11 cellular contexts compared by ENCODE assay signal in the genomic region with DNA sequence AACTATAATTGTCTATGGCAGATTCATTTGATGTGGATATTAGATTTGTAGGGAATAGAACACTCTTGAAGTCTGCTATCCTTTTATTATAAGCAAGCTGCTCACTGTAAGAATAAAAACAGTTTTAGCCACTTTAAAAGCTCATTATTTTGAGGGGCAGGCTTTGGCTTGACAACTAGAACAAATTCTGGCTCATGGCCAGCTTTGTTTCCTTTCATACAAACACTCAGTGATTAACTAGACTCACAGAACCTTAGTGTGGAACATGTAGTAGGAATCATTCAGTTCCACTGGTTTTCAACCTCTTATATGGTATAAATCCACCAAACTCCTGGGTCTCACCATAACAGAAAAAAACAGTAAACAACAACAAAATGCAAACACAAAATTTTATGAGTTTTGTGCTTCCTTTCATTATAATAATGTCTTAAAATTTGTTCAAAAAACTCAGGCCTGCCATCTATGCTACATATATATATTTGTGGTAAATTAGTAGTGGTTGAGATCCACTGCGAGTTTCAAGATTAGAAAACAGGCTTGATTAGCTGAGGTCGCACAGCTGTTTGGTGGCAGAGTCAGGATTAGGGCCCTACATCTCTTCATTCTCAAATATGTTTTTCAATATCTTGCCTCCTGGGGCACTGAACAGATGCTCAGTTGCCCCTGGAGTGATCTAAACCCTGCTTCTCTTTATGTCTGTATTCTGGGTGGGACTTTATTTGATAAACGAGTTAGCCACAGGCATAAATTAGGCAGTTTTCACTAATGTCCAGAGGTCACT. TPM values are rescaled to one million over a fixed set of nuclear protein-coding genes. Genes with fewer than 3 reads are reported as not detected.
A peak's percentile ranks its signal among the peaks of the same experiment; 100 is the strongest.
DNase-seq lines count a peak whose midpoint lies in the region; ATAC-seq and TF ChIP-seq lines count a peak whose summit lies in the region.
"Had no signal": no experiment of that assay in that cellular context is flagged by ENCODE, and none has a peak within 500 bp of the region (broad histone marks: within the 10 kb centered on the region; RNA-seq: fewer than 3 reads in every experiment).

No MANE protein-coding gene starts in this region.

- intact Hi-C loops in A673 (cut with micrococcal nuclease; ENCODE audit: unreplicated experiment): no loop called here

- H3K4me1 ChIP-seq in A673 (ENCODE audit: insufficient read depth, low read length, poor library complexity, severe bottlenecking): peaks cover 60% of the 10 kb centered on the region
- peaks cover 84% of the 10 kb centered on the region for H3K4me1 ChIP-seq in KMS-11 (ENCODE audit: low read depth, poor library complexity, severe bottlenecking)

- no peak overlapping the region for H3K4me3 ChIP-seq in A673 (ENCODE audit: low read depth, low read length, poor library complexity, severe bottlenecking)
- no peak overlapping the region for H3K4me3 ChIP-seq in KMS-11 (IDR thresholded peaks at IDR 0.05; ENCODE audit: insufficient read depth, low read depth, low read length)

- no peak overlapping the region for H3K27ac Mint-ChIP-seq in progenitor cell of endocrine pancreas
- H3K27ac Mint-ChIP-seq: activated B cell treated with CpG ODN at 0.5 μM for 24 hours; activated naive CD4-positive, alpha-beta T cell treated with anti-CD3 and anti-CD28 coated beads, Interleukin-2, amount 50 U/mL, for 24 hours had no signal

- POLR2A ChIA-PET in A673 (lab: Charles Lee; ENCODE audit: low non-redundant PET): no interaction called here

- H3K9me3 Mint-ChIP-seq in progenitor cell of endocrine pancreas (ENCODE audit: low read depth): no peaks in the 10 kb centered on the region
- H3K9me3 Mint-ChIP-seq: activated B cell treated with CpG ODN at 0.5 μM for 24 hours; activated naive CD4-positive, alpha-beta T cell treated with anti-CD3 and anti-CD28 coated beads, Interleukin-2, amount 50 U/mL, for 24 hours had no signal

- H3K27me3 ChIP-seq in A673 (replicated peaks; ENCODE audit: insufficient read depth, low read depth, low read length, poor library complexity) (no peaks in the 10 kb centered on the region), KMS-11 (ENCODE audit: insufficient read depth, low read depth) (peaks cover 26% of the 10 kb centered on the region)

- no peaks in the 10 kb centered on the region for H3K27me3 Mint-ChIP-seq in progenitor cell of endocrine pancreas
- H3K27me3 Mint-ChIP-seq: activated naive CD4-positive, alpha-beta T cell treated with anti-CD3 and anti-CD28 coated beads, Interleukin-2, amount 50 U/mL, for 24 hours had no signal

- H3K36me3 ChIP-seq in A673 (ENCODE audit: insufficient read depth, low read length, poor library complexity, severe bottlenecking) (no peaks in the 10 kb centered on the region), KMS-11 (ENCODE audit: insufficient read depth) (no peaks in the 10 kb centered on the region)

- TF ChIP-seq CTCF in A673 (conservative IDR thresholded peaks at IDR 0.05; ENCODE audit: low read depth, low read length): no peak
- TF ChIP-seq CTCF in KMS-11 (conservative IDR thresholded peaks at IDR 0.05; ENCODE audit: low read depth, low read length): no peak
- TF ChIP-seq CTCF in progenitor cell of endocrine pancreas (IDR thresholded peaks at IDR 0.05; ENCODE audit: unreplicated experiment): no peak

- H3K36me3 Mint-ChIP-seq in progenitor cell of endocrine pancreas (ENCODE audit: insufficient read depth): no peaks in the 10 kb centered on the region
- H3K36me3 Mint-ChIP-seq: activated naive CD4-positive, alpha-beta T cell treated with anti-CD3 and anti-CD28 coated beads, Interleukin-2, amount 50 U/mL, for 24 hours had no signal

- BruUV-seq in A673 (replicated peaks; lab: Mats Ljungman, UMichigan): no TSS peak

- no peaks in the 10 kb centered on the region for H3K79me2 ChIP-seq in KMS-11 (ENCODE audit: insufficient read depth, low read depth)

- peak; percentile 71 for DNase-seq in A673 (ENCODE audit: low spot score)
- peak; percentile 71 for DNase-seq in NCI-H82 treated with DMSO at 0.1 percent for 48 hours (lab: John Stamatoyannopoulos, UW; ENCODE audit: unreplicated experiment)
- peak; percentile 36 for DNase-seq in globus pallidus (ENCODE audit: low spot score)
- DNase-seq in stimulated activated CD4-positive, alpha-beta T cell treated with anti-CD3 and anti-CD28 coated beads, Interleukin-15, amount 100 ng/mL, for 24 hours: no peak
- no peak for DNase-seq in progenitor cell of endocrine pancreas (ENCODE audit: low spot score, unreplicated experiment)
- DNase-seq: activated B cell treated with CpG ODN at 0.5 μM for 24 hours, PC-3 had no signal

- peak overlapping the region; percentile 68 for H3K27ac ChIP-seq in A673 (ENCODE audit: low read depth, low read length, poor library complexity, severe bottlenecking)
- H3K27ac ChIP-seq in KMS-11: peak overlapping the region; percentile 2; the same call in 1 of the 2 replicates

- H4K20me1 ChIP-seq in KMS-11 (ENCODE audit: insufficient read depth): no peaks in the 10 kb centered on the region

- ATAC-seq in HG03460 (IDR thresholded peaks at IDR 0.05; ENCODE audit: unreplicated experiment) (no peak), GM21576 (IDR thresholded peaks at IDR 0.05; ENCODE audit: unreplicated experiment) (no peak)
- ATAC-seq: PC-3 had no signal

- no peak overlapping the region for H3K4me3 Mint-ChIP-seq in progenitor cell of endocrine pancreas (ENCODE audit: low read depth)
- H3K4me3 Mint-ChIP-seq: activated B cell treated with CpG ODN at 0.5 μM for 24 hours; activated naive CD4-positive, alpha-beta T cell treated with anti-CD3 and anti-CD28 coated beads, Interleukin-2, amount 50 U/mL, for 24 hours had no signal

- H3K4me2 ChIP-seq in KMS-11: peak overlapping the region; percentile 40

- H3K4me1 Mint-ChIP-seq in progenitor cell of endocrine pancreas (ENCODE audit: low read depth): peaks cover 9% of the 10 kb centered on the region

- CTCF ChIA-PET in A673 (lab: Charles Lee): no interaction called here

- no peak overlapping the region for H3K9ac ChIP-seq in KMS-11

- H2AFZ ChIP-seq in KMS-11 (ENCODE audit: low read depth): no peak overlapping the region

- no peaks in the 10 kb centered on the region for H3K9me3 ChIP-seq in A673 (ENCODE audit: low read depth, low read length, poor library complexity, severe bottlenecking)

RNA-seq across cellular contexts. Expression of a gene that starts 27.6 kb away (rescaled TPM):
- total RNA-seq in A673 (2021): 25.5 and 25.7 TPM in 2 replicates
- total RNA-seq in progenitor cell of endocrine pancreas: 21.8 and 23.4 TPM in 2 replicates

Comparison
In these comparisons a context has a peak if more than half of its experiments do, and no peak if none do; other contexts are left out.
1. DNase-seq: peak in A673 (single experiment), NCI-H82 treated with DMSO at 0.1 percent for 48 hours (single experiment) and globus pallidus (single experiment); none in stimulated activated CD4-positive, alpha-beta T cell treated with anti-CD3 and anti-CD28 coated beads, Interleukin-15, amount 100 ng/mL, for 24 hours (single experiment) and progenitor cell of endocrine pancreas (single experiment).